ENCODE assay signal across 10 cellular contexts in genomic region chr4:2746891-2747695, GRCh38. TPM values are rescaled to one million over a fixed set of nuclear protein-coding genes. Genes with fewer than 3 reads are reported as not detected.
DNase-seq lines count a peak whose midpoint lies in the region; ATAC-seq and TF ChIP-seq lines count a peak whose summit lies in the region.
"Had no signal": no experiment of that assay in that cellular context is flagged by ENCODE, and none has a peak within 500 bp of the region (broad histone marks: within the 10 kb centered on the region; RNA-seq: fewer than 3 reads in every experiment).

No MANE protein-coding gene starts in this region.

- no peak for TF ChIP-seq POLR2A in IMR-90 (IDR thresholded peaks at IDR 0.05; ENCODE audit: low read depth, low read length)

- dilution Hi-C loops in IMR-90 (cut with HindIII; ENCODE audit: low sequenced_read_pairs, unreplicated experiment): no loop called here

- H2BK15ac ChIP-seq in IMR-90 (ENCODE audit: low read depth, low read length): no peak overlapping the region; the same call in 2 of the 3 replicates

- H3K27ac ChIP-seq in CD4-positive, alpha-beta T cell (ENCODE audit: low read depth, low read length): peak overlapping the region; percentile 79
- H3K27ac ChIP-seq in IMR-90 (ENCODE audit: insufficient read depth, low read length) (no peak overlapping the region), ascending aorta (peak overlapping the region; percentile 33 to 65)

- no peak overlapping the region for H3K18ac ChIP-seq in IMR-90 (ENCODE audit: low read depth, low read length)

- no TSS peak for BruUV-seq in IMR-90 (replicated peaks; lab: Mats Ljungman, UMichigan)

- no peak overlapping the region for H3K56ac ChIP-seq in IMR-90 (ENCODE audit: extremely low read depth, insufficient read depth, low read length)

- no peaks in the 10 kb centered on the region for H3K9me3 Mint-ChIP-seq in CD4-positive, alpha-beta T cell
- no peaks in the 10 kb centered on the region for H3K9me3 Mint-ChIP-seq in naive B cell

- H4K8ac ChIP-seq in IMR-90 (ENCODE audit: low read depth in 2 of 2, low read length in 2 of 2): no peak overlapping the region

- TF ChIP-seq RAD21 in IMR-90 (IDR thresholded peaks at IDR 0.05; ENCODE audit: low read length): no peak

- peak overlapping the region; percentile 56 for H2AK9ac ChIP-seq in IMR-90 (replicated peaks; ENCODE audit: low read depth, low read length, poor library complexity)

- H3K4me2 ChIP-seq in IMR-90 (ENCODE audit: low read depth, low read length): no peak overlapping the region

- H3K27me3 Mint-ChIP-seq in CD4-positive, alpha-beta T cell: no peaks in the 10 kb centered on the region
- H3K27me3 Mint-ChIP-seq in naive B cell: no peaks in the 10 kb centered on the region

- H4K5ac ChIP-seq in IMR-90 (ENCODE audit: low read depth, low read length): no peak overlapping the region

- no peaks in the 10 kb centered on the region for H3K27me3 ChIP-seq in CD4-positive, alpha-beta T cell (ENCODE audit: control insufficient read depth, insufficient read depth, low read length)
- H3K27me3 ChIP-seq in IMR-90 (ENCODE audit: control insufficient read depth, insufficient read depth, low read length): no peaks in the 10 kb centered on the region
- H3K27me3 ChIP-seq in ascending aorta: no peaks in the 10 kb centered on the region

- POLR2A ChIA-PET in CD4-positive, alpha-beta T cell (lab: Charles Lee): no interaction called here
- POLR2A ChIA-PET in IMR-90 (lab: Charles Lee; ENCODE audit: unreplicated experiment): no interaction called here

- H3K4me1 Mint-ChIP-seq in CD4-positive, alpha-beta T cell (ENCODE audit: low read depth): peaks cover 21% of the 10 kb centered on the region
- peaks cover 22 to 44% (median 28%) of the 10 kb centered on the region in 3 donors for H3K4me1 Mint-ChIP-seq in naive B cell

- peaks cover 54% of the 10 kb centered on the region for H3K36me3 Mint-ChIP-seq in CD4-positive, alpha-beta T cell (ENCODE audit: low read depth)
- peaks cover 5 to 8% of the 10 kb centered on the region in 2 donors for H3K36me3 Mint-ChIP-seq in naive B cell

- no peak overlapping the region for H3K23ac ChIP-seq in IMR-90 (ENCODE audit: low read depth, low read length)

- H3K4me1 ChIP-seq in IMR-90 (ENCODE audit: control insufficient read depth, insufficient read depth, low read length) (peaks cover 21% of the 10 kb centered on the region), ascending aorta (no peaks in the 10 kb centered on the region)

- H3K14ac ChIP-seq in IMR-90 (replicated peaks; ENCODE audit: low read depth, low read length): peak overlapping the region; percentile 52; the same call in 1 of the 2 replicates

- intact Hi-C loops in CD4-positive, alpha-beta T cell (cut with DNase I, micrococcal nuclease): no loop called here
- intact Hi-C loops in IMR-90 (cut with micrococcal nuclease): no loop called here
- intact Hi-C loops in ascending aorta (cut with DNase I): no loop called here

- in situ Hi-C loops in IMR-90 (cut with MboI; ENCODE audit: low sequenced_read_pairs): no loop called here

- 94% methylated on average over 3 of the region's 16 CpGs; no CpG with 5 or more reads in 1 of the 2 experiments for WGBS in IMR-90 (ENCODE audit: extremely low coverage in 2 of 2, insufficient read length in 1 of 2), 2 experiments

- peak overlapping the region; percentile 42; the same call in 1 of the 2 replicates for H2AK5ac ChIP-seq in IMR-90 (ENCODE audit: low read depth, low read length)

- ATAC-seq in CD4-positive, alpha-beta T cell (ENCODE audit: poor library complexity): no peak
- ATAC-seq in IMR-90 (ENCODE audit: low read depth) (no peak), naive B cell (ENCODE audit: low read depth in 2 of 2) (no peak), HG02870 (IDR thresholded peaks at IDR 0.05; ENCODE audit: unreplicated experiment) (no peak), GM19328 (IDR thresholded peaks at IDR 0.05; ENCODE audit: unreplicated experiment) (no peak)

- peak overlapping the region; percentile 91 for H3K27ac Mint-ChIP-seq in CD4-positive, alpha-beta T cell
- peak overlapping the region; percentile 90 to 98 (median 96) for H3K27ac Mint-ChIP-seq in naive B cell

- peak overlapping the region; percentile 55 for H3K4me3 Mint-ChIP-seq in CD4-positive, alpha-beta T cell
- peak overlapping the region; percentile 42 to 84 (median 66) for H3K4me3 Mint-ChIP-seq in naive B cell

- H3K4me3 ChIP-seq in IMR-90 (ENCODE audit: insufficient read depth, low read depth, low read length): no peak overlapping the region
- no peak overlapping the region for H3K4me3 ChIP-seq in ascending aorta

- DNase-seq in CD4-positive, alpha-beta T cell: no peak
- DNase-seq in IMR-90 (no peak), ascending aorta (ENCODE audit: low spot score in 2 of 2) (no peak), naive B cell (no peak), GM03348 (ENCODE audit: low spot score) (no peak), DMS 273 treated with DMSO at 0.1 percent for 48 hours (lab: John Stamatoyannopoulos, UW) (no peak)
- DNase-seq: DND-41, NCI-H1048 had no signal

- no peak overlapping the region for H2BK20ac ChIP-seq in IMR-90 (ENCODE audit: low read depth, low read length)

- no peak overlapping the region for H2AFZ ChIP-seq in IMR-90 (replicated peaks; ENCODE audit: low read length, poor library complexity)

- H4K91ac ChIP-seq in IMR-90 (ENCODE audit: insufficient read depth, low read depth, low read length): no peak overlapping the region

- no peak overlapping the region for H3K9ac ChIP-seq in IMR-90 (ENCODE audit: low read depth, low read length)

- peak overlapping the region; percentile 68; the same call in 1 of the 2 replicates for H3K4ac ChIP-seq in IMR-90 (ENCODE audit: low read depth, low read length)

- no peaks in the 10 kb centered on the region for H3K9me3 ChIP-seq in CD4-positive, alpha-beta T cell (ENCODE audit: control insufficient read depth, low read length)
- H3K9me3 ChIP-seq in IMR-90 (ENCODE audit: control insufficient read depth, insufficient read depth, low read length) (no peaks in the 10 kb centered on the region), ascending aorta (no peaks in the 10 kb centered on the region)

- no peak overlapping the region for H2BK120ac ChIP-seq in IMR-90 (ENCODE audit: low read depth, low read length)

- H3K9me1 ChIP-seq in IMR-90 (ENCODE audit: insufficient read depth, low read length): peaks cover 40% of the 10 kb centered on the region

- peaks cover 36% of the 10 kb centered on the region for H4K20me1 ChIP-seq in IMR-90 (ENCODE audit: insufficient read depth, low read length)

- CTCF ChIA-PET in CD4-positive, alpha-beta T cell (lab: Charles Lee): interaction anchor here (0.9 to 2.0 kb wide), 2 partner anchors 9 to 17 kb away, joined by 3 to 4 read pairs; no protein-coding TSS in a partner anchor
- CTCF ChIA-PET in IMR-90 (lab: Yijun Ruan, JAX): no interaction called here

- peak overlapping the region; percentile 33 for H2BK5ac ChIP-seq in IMR-90 (ENCODE audit: low read depth, low read length, poor library complexity, severe bottlenecking)

- H3K79me1 ChIP-seq in IMR-90 (ENCODE audit: low read depth in 1 of 2, low read length in 2 of 2): peaks cover 28 to 92% of the 10 kb centered on the region in 2 experiments; a peak in 3 of 4 replicates

- peaks cover 48% of the 10 kb centered on the region for H3K36me3 ChIP-seq in IMR-90 (ENCODE audit: control insufficient read depth, insufficient read depth, low read length)
- peaks cover 50 to 58% of the 10 kb centered on the region in 2 donors for H3K36me3 ChIP-seq in ascending aorta

- no peak for TF ChIP-seq CTCF in CD4-positive, alpha-beta T cell (IDR thresholded peaks at IDR 0.05)
- TF ChIP-seq CTCF in IMR-90 (conservative IDR thresholded peaks at IDR 0.05; ENCODE audit: low read depth, low read length): no peak
- TF ChIP-seq CTCF in ascending aorta (IDR thresholded peaks at IDR 0.05): no peak

TF ChIP-seq in IMR-90, 13 proteins besides CTCF, POLR2A, EP300 and RAD21 (continues in another document):
- TF ChIP-seq RCOR1 (IDR thresholded peaks at IDR 0.05; ENCODE audit: insufficient replicate concordance, low read length) (no peak), RFX5 (IDR thresholded peaks at IDR 0.05; ENCODE audit: low read depth, low read length) (no peak), NFE2L2 (IDR thresholded peaks at IDR 0.05; ENCODE audit: low read depth, low read length) (no peak), CEBPB (IDR thresholded peaks at IDR 0.05; ENCODE audit: low read depth, low read length) (no peak), CHD1 (IDR thresholded peaks at IDR 0.05; ENCODE audit: low read depth, low read length) (no peak), ELK1 (IDR thresholded peaks at IDR 0.05; ENCODE audit: borderline replicate concordance, low read depth, low read length) (no peak), SMC3 (IDR thresholded peaks at IDR 0.05; ENCODE audit: low read depth, low read length) (no peak), MAFK (IDR thresholded peaks at IDR 0.05; ENCODE audit: low read depth, low read length) (no peak), FOS (IDR thresholded peaks at IDR 0.05; ENCODE audit: low read depth, low read length) (no peak), MXI1 (IDR thresholded peaks at IDR 0.05; ENCODE audit: borderline replicate concordance, low read depth, low read length) (no peak)

RNA-seq across cellular contexts. Expression of gene TNIP2, which starts 9.0 kb away (rescaled TPM):
- total RNA-seq in CD4-positive, alpha-beta T cell: 10 to 100 TPM; 43.8 to 49.1 TPM
- total RNA-seq in IMR-90 (2012; rRNA removed) (33.3 and 36.9 TPM in 2 replicates), ascending aorta (65.6 TPM)
- polyA plus RNA-seq in IMR-90 (2012; rRNA removed) (38.5 and 46.1 TPM in 2 replicates), naive B cell (ENCODE audit: low read depth in 6 of 6) (10 to 100 TPM; 25.4 to 36.2 (median 35.3) TPM)
- 48.6 and 56.4 TPM in 2 replicates for polyA plus RNA-seq in IMR-90 (2012; cell fraction: cytosol; rRNA removed)
- 120 and 143 TPM in 2 replicates for polyA plus RNA-seq in IMR-90 (2012; cell fraction: nucleus; rRNA removed; ENCODE audit: low replicate concordance)

RNA-seq across cellular contexts. Expression of gene SH3BP2, which starts 45.8 kb away (rescaled TPM):
- total RNA-seq in CD4-positive, alpha-beta T cell: 10 to 100 TPM; 30.1 to 30.5 TPM
- total RNA-seq in IMR-90 (2012; rRNA removed) (8.9 and 9.0 TPM in 2 replicates), ascending aorta (70.6 TPM)
- polyA plus RNA-seq in IMR-90 (2012; rRNA removed) (37.2 and 45.3 TPM in 2 replicates), naive B cell (ENCODE audit: low read depth in 6 of 6) (10 to 100 TPM; 14.3 to 91.1 (median 28.7) TPM)
- 20.8 and 21.2 TPM in 2 replicates for polyA plus RNA-seq in IMR-90 (2012; cell fraction: cytosol; rRNA removed)
- polyA plus RNA-seq in IMR-90 (2012; cell fraction: nucleus; rRNA removed; ENCODE audit: low replicate concordance): 229 and 480 TPM in 2 replicates
